Comparison of ENCODE assay signal across 13 cellular contexts in the genomic region with DNA sequence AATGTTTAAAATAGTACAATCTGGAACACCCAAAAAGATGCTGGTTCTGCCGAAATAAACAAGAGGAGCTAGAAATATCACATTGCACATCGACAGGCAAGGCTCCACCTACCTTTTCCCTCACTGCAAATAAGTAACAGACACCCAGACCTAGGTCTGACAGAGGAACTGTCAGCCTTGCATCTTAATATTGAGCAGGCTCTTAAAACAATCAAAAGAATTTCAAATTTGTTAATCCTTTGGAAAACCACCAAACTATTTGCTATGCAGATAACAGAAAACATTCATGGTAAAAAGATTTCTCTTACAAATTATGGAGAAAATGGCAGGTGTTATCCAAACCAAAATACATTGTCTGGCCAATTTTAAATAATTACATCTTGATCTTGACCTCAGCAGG.
DNase-seq lines count a peak whose midpoint lies in the region; ATAC-seq and TF ChIP-seq lines count a peak whose summit lies in the region.
"Had no signal": no experiment of that assay in that cellular context is flagged by ENCODE, and none has a peak within 500 bp of the region (broad histone marks: within the 10 kb centered on the region; RNA-seq: fewer than 3 reads in every experiment).

No MANE protein-coding gene starts in this region.

- H3K9me3 Mint-ChIP-seq in HFFc6: no peaks in the 10 kb centered on the region
- H3K9me3 Mint-ChIP-seq: CD8-positive, alpha-beta T cell had no signal

- H3K36me3 ChIP-seq in SK-N-SH (replicated peaks in 1 of 2; ENCODE audit: control insufficient read depth in 1 of 2, insufficient read depth in 2 of 2, low read length in 1 of 2) (no peaks in the 10 kb centered on the region), neutrophil (no peaks in the 10 kb centered on the region), adrenal gland (replicated peaks in 1 of 2) (no peaks in the 10 kb centered on the region), upper lobe of right lung (no peaks in the 10 kb centered on the region)

- no peak overlapping the region for H2AFZ ChIP-seq in SK-N-SH (ENCODE audit: low read depth)

- H3K4me2 ChIP-seq in SK-N-SH: no peak overlapping the region
- H3K4me2 ChIP-seq: KMS-11 had no signal

- no peaks in the 10 kb centered on the region for H4K20me1 ChIP-seq in SK-N-SH (ENCODE audit: insufficient read depth)

- CTCF ChIA-PET in SK-N-SH (lab: Yijun Ruan, JAX): interaction anchor here (0.8 to 1.0 kb wide), 2 partner anchors 21 to 26 kb away, joined by 3 read pairs; no protein-coding TSS in a partner anchor

- no peak overlapping the region for H3K9ac ChIP-seq in SK-N-SH
- H3K9ac ChIP-seq: KMS-11 had no signal

- H3K79me2 ChIP-seq in SK-N-SH (ENCODE audit: insufficient read depth): peaks cover 87% of the 10 kb centered on the region

- no peak for TF ChIP-seq POLR2A in adrenal gland (IDR thresholded peaks at IDR 0.05)

- no peaks in the 10 kb centered on the region for H3K9me2 ChIP-seq in SK-N-SH

- no peak for TF ChIP-seq EP300 in SK-N-SH (IDR thresholded peaks at IDR 0.05; ENCODE audit: borderline replicate concordance in 1 of 2, low read depth in 1 of 2, low read length in 1 of 2)

- intact Hi-C loops in adrenal gland (cut with DNase I) (no loop called here), upper lobe of right lung (cut with DNase I) (no loop called here)

- H3K4me3 ChIP-seq in SK-N-SH (ENCODE audit: low read depth in 2 of 2, low read length in 1 of 2) (no peak overlapping the region), neutrophil (ENCODE audit: low read depth in 1 of 2, low read length in 1 of 2) (no peak overlapping the region), adrenal gland (no peak overlapping the region), upper lobe of right lung (no peak overlapping the region)

- H3K4me3 Mint-ChIP-seq in HFFc6: peak overlapping the region; percentile 38; the same call in 1 of the 2 replicates
- H3K4me3 Mint-ChIP-seq: CD8-positive, alpha-beta T cell had no signal

- H3F3A ChIP-seq in SK-N-SH (replicated peaks; ENCODE audit: insufficient read depth): peaks cover 4% of the 10 kb centered on the region

- H3K27ac ChIP-seq in SK-N-SH (ENCODE audit: low read depth in 2 of 2, low read length in 1 of 2) (peak overlapping the region in 1 of 2 experiments; percentile 80; a peak in 2 of 4 replicates), neutrophil (peak overlapping the region; percentile 62), adrenal gland (no peak overlapping the region), upper lobe of right lung (no peak overlapping the region)
- H3K27ac ChIP-seq: KMS-11 had no signal

- H3K4me1 ChIP-seq in SK-N-SH (ENCODE audit: control insufficient read depth in 1 of 2, insufficient read depth in 2 of 2, low read depth in 1 of 2, low read length in 1 of 2): peaks cover 5 to 24% of the 10 kb centered on the region in 2 experiments; a peak in 2 of 4 replicates
- peaks cover 59 to 66% of the 10 kb centered on the region in 2 experiments for H3K4me1 ChIP-seq in neutrophil (ENCODE audit: control insufficient read depth in 1 of 2, insufficient read depth in 1 of 2, low read depth in 1 of 2, low read length in 1 of 2)
- peaks cover 0 to 3% of the 10 kb centered on the region in 2 donors for H3K4me1 ChIP-seq in adrenal gland (replicated peaks in 1 of 2)
- peaks cover 4% of the 10 kb centered on the region for H3K4me1 ChIP-seq in upper lobe of right lung

- 47% methylated on average over 2 of the region's 2 CpGs for WGBS in SK-N-SH (ENCODE audit: low lambda C conversion rate)
- 61 to 83% (median 72%) methylated on average over 2 of the region's 2 CpGs for WGBS in adrenal gland, 4 donors

- H3K27me3 Mint-ChIP-seq in HFFc6 (ENCODE audit: insufficient read depth): peaks cover 3% of the 10 kb centered on the region; the same call in 1 of the 2 replicates

- ATAC-seq in upper lobe of right lung: no peak
- ATAC-seq: CD8-positive, alpha-beta T cell had no signal

- H3K27me3 ChIP-seq in SK-N-SH (ENCODE audit: insufficient read depth) (no peaks in the 10 kb centered on the region), neutrophil (no peaks in the 10 kb centered on the region), adrenal gland (no peaks in the 10 kb centered on the region), upper lobe of right lung (no peaks in the 10 kb centered on the region)

- DNase-seq in EH (ENCODE audit: low read depth) (peak; percentile 3), HFFc6 (no peak), SK-N-SH (no peak), adrenal gland (no peak), upper lobe of right lung (no peak)
- DNase-seq in effector CD4-positive, alpha-beta T cell: no peak
- DNase-seq: CD8-positive, alpha-beta T cell; EL; NCI-H1092; NCI-H187 treated with DMSO at 0.1 percent for 48 hours; SIG-M5 had no signal

- no peak for TF ChIP-seq RAD21 in SK-N-SH (IDR thresholded peaks at IDR 0.05; ENCODE audit: low read length)

- H3K9me3 ChIP-seq in SK-N-SH (no peaks in the 10 kb centered on the region), neutrophil (no peaks in the 10 kb centered on the region), adrenal gland (replicated peaks in 1 of 3) (no peaks in the 10 kb centered on the region), upper lobe of right lung (no peaks in the 10 kb centered on the region)

- no peak for TF ChIP-seq CTCF in HFFc6 (IDR thresholded peaks at IDR 0.05)
- no peak for TF ChIP-seq CTCF in SK-N-SH (IDR thresholded peaks at IDR 0.05)
- TF ChIP-seq CTCF in neutrophil (IDR thresholded peaks at IDR 0.05): no peak
- no peak for TF ChIP-seq CTCF in adrenal gland (IDR thresholded peaks at IDR 0.05)
- TF ChIP-seq CTCF in upper lobe of right lung (IDR thresholded peaks at IDR 0.05): no peak

- H3K36me3 Mint-ChIP-seq in HFFc6 (ENCODE audit: low read depth): no peaks in the 10 kb centered on the region
- H3K36me3 Mint-ChIP-seq: CD8-positive, alpha-beta T cell had no signal

- no peak overlapping the region; the same call in 1 of the 2 replicates for H3K27ac Mint-ChIP-seq in HFFc6
- H3K27ac Mint-ChIP-seq: CD8-positive, alpha-beta T cell had no signal

- POLR2A ChIA-PET in SK-N-SH (lab: Yijun Ruan, JAX): no interaction called here

- peaks cover 59% of the 10 kb centered on the region for H3K4me1 Mint-ChIP-seq in HFFc6 (ENCODE audit: low read depth)

TF ChIP-seq in SK-N-SH, 30 proteins besides CTCF, POLR2A, EP300 and RAD21:
- TF ChIP-seq MXI1 (IDR thresholded peaks at IDR 0.05; ENCODE audit: low read depth, low read length): no peak
- TF ChIP-seq TCF12 (IDR thresholded peaks at IDR 0.05): peak; percentile 50
- TF ChIP-seq, protein P1, sequence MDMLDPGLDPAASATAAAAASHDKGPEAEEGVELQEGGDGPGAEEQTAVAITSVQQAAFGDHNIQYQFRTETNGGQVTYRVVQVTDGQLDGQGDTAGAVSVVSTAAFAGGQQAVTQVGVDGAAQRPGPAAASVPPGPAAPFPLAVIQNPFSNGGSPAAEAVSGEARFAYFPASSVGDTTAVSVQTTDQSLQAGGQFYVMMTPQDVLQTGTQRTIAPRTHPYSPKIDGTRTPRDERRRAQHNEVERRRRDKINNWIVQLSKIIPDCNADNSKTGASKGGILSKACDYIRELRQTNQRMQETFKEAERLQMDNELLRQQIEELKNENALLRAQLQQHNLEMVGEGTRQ (IDR thresholded peaks at IDR 0.05; ENCODE audit: borderline replicate concordance, low read depth, low read length): no peak
- TF ChIP-seq SIN3A (IDR thresholded peaks at IDR 0.05; ENCODE audit: borderline replicate concordance, low read depth, low read length): no peak
